Comparison of ENCODE assay signal across 8 cellular contexts in the genomic region with DNA sequence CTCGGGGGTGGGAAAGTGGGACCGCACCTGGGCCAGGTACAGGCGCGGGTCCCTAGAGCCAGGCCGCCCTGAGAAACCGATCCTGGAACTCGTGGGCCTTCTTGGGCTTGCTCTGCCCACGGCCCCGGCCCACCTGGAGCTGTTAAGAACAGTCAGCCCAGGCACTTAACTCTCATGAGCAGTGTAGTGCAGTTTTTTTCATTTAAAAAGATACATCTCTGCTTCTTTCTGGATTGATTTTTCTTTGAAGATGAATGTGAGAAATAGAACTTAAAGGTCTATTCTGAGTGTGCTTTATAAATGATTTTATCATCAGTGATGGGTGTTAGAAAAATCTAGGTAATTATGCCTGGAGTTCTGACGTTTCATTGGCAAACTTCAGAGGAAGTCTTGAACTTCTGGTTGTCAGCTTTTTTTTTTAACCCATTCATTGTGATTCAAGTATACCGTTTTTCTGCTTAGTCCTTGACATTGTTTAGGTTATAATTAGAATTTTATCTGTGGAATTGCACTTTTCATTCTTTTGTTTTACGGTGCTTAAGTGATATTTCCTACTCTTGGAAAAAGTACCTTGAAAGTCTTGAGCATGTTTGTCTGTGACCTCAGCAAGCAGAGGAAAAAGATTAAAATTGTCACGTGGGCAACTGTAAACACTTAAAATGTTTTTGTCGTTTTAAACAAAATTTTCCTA. TPM values are rescaled to one million over a fixed set of nuclear protein-coding genes. Genes with fewer than 3 reads are reported as not detected.
DNase-seq lines count a peak whose midpoint lies in the region; ATAC-seq, FAIRE-seq and TF ChIP-seq lines count a peak whose summit lies in the region.

No MANE protein-coding gene starts in this region.

- no peak for TF ChIP-seq RAD21 in neural cell (conservative IDR thresholded peaks at IDR 0.05)

- no peaks in the 10 kb centered on the region for H3K9me3 ChIP-seq in neural cell (ENCODE audit: low read length)

- H2AFZ ChIP-seq in neural cell (ENCODE audit: low read depth, low read length), result no peak overlapping the region

- DNase-seq in LNCaP clone FGC (ENCODE audit: low read depth) (no peak), coronary artery (ENCODE audit: low spot score) (no peak), NCI-H2081 treated with DMSO at 0.1 percent for 48 hours (lab: John Stamatoyannopoulos, UW) (no peak), caudate nucleus (lab: John Stamatoyannopoulos, UW) (no peak)

- H3K27ac ChIP-seq in coronary artery (no peak overlapping the region), neural cell (ENCODE audit: low read length) (no peak overlapping the region), caudate nucleus (ENCODE audit: low read depth, low read length) (no peak overlapping the region)

- TF ChIP-seq EP300 in neural cell (conservative IDR thresholded peaks at IDR 0.05; ENCODE audit: poor library complexity, severe bottlenecking), result no peak

- H3K9me2 ChIP-seq in neural cell (ENCODE audit: insufficient read depth, low read length), result no peaks in the 10 kb centered on the region

- ATAC-seq in GM21515 (IDR thresholded peaks at IDR 0.05; ENCODE audit: unreplicated experiment) (peak; percentile 25), GM21723 (IDR thresholded peaks at IDR 0.05; ENCODE audit: unreplicated experiment) (no peak)

- no peaks in the 10 kb centered on the region for H3K27me3 ChIP-seq in neural cell (ENCODE audit: insufficient read depth, low read depth, low read length)

- no peaks in the 10 kb centered on the region for H3F3A ChIP-seq in neural cell (ENCODE audit: insufficient read depth, low read length, poor library complexity, severe bottlenecking)

- H3K4me2 ChIP-seq in neural cell (ENCODE audit: low read length), result peak overlapping the region; percentile 36

- no peaks in the 10 kb centered on the region for H4K20me1 ChIP-seq in neural cell (ENCODE audit: insufficient read depth)

- H3K36me3 ChIP-seq in neural cell (ENCODE audit: insufficient read depth, low read length), result no peaks in the 10 kb centered on the region

- peak; percentile 6 for FAIRE-seq in G401.6 (lab: Jason Lieb, UNC)

- TF ChIP-seq CTCF in LNCaP clone FGC (IDR thresholded peaks at IDR 0.05; ENCODE audit: control insufficient read depth, extremely low read depth, insufficient read depth), result no peak
- TF ChIP-seq CTCF in coronary artery (IDR thresholded peaks at IDR 0.05), result no peak
- no peak for TF ChIP-seq CTCF in neural cell (IDR thresholded peaks at IDR 0.05; ENCODE audit: poor library complexity, severe bottlenecking)

- peaks cover 52% of the 10 kb centered on the region for H3K79me2 ChIP-seq in neural cell (replicated peaks; ENCODE audit: insufficient read depth, low read length)

- H3K4me3 ChIP-seq in LNCaP clone FGC (ENCODE audit: low read depth, low read length), result peak overlapping the region; percentile 80
- H3K4me3 ChIP-seq in coronary artery, result peak overlapping the region; percentile 71
- H3K4me3 ChIP-seq in neural cell (ENCODE audit: low read length), result peak overlapping the region; percentile 81

- no peak overlapping the region for H3K9ac ChIP-seq in neural cell (ENCODE audit: low read length)

TF ChIP-seq in neural cell, 6 proteins besides CTCF, POLR2A, EP300 and RAD21:
- TF ChIP-seq EZH2 (IDR thresholded peaks at IDR 0.05; ENCODE audit: borderline replicate concordance, insufficient read depth, low read length, poor library complexity, severe bottlenecking), result no peak
- TF ChIP-seq TAF1 (IDR thresholded peaks at IDR 0.05; ENCODE audit: low read depth), result no peak
- no peak for TF ChIP-seq MXI1 (conservative IDR thresholded peaks at IDR 0.05; ENCODE audit: poor library complexity, severe bottlenecking)
- TF ChIP-seq, protein P1, sequence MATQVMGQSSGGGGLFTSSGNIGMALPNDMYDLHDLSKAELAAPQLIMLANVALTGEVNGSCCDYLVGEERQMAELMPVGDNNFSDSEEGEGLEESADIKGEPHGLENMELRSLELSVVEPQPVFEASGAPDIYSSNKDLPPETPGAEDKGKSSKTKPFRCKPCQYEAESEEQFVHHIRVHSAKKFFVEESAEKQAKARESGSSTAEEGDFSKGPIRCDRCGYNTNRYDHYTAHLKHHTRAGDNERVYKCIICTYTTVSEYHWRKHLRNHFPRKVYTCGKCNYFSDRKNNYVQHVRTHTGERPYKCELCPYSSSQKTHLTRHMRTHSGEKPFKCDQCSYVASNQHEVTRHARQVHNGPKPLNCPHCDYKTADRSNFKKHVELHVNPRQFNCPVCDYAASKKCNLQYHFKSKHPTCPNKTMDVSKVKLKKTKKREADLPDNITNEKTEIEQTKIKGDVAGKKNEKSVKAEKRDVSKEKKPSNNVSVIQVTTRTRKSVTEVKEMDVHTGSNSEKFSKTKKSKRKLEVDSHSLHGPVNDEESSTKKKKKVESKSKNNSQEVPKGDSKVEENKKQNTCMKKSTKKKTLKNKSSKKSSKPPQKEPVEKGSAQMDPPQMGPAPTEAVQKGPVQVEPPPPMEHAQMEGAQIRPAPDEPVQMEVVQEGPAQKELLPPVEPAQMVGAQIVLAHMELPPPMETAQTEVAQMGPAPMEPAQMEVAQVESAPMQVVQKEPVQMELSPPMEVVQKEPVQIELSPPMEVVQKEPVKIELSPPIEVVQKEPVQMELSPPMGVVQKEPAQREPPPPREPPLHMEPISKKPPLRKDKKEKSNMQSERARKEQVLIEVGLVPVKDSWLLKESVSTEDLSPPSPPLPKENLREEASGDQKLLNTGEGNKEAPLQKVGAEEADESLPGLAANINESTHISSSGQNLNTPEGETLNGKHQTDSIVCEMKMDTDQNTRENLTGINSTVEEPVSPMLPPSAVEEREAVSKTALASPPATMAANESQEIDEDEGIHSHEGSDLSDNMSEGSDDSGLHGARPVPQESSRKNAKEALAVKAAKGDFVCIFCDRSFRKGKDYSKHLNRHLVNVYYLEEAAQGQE (IDR thresholded peaks at IDR 0.05; ENCODE audit: borderline replicate concordance), result no peak
- TF ChIP-seq POLR2AphosphoS5 (IDR thresholded peaks at IDR 0.05), result no peak
- TF ChIP-seq SMC3 (conservative IDR thresholded peaks at IDR 0.05; ENCODE audit: poor library complexity), result no peak

RNA-seq across cellular contexts. Expression of a gene that starts 0.8 kb away (rescaled TPM):
- 4.0 and 4.5 TPM in 2 replicates for polyA plus RNA-seq in neural cell
- 3.5 and 3.7 TPM in 2 replicates for polyA minus RNA-seq in neural cell
